In the genomic region with DNA sequence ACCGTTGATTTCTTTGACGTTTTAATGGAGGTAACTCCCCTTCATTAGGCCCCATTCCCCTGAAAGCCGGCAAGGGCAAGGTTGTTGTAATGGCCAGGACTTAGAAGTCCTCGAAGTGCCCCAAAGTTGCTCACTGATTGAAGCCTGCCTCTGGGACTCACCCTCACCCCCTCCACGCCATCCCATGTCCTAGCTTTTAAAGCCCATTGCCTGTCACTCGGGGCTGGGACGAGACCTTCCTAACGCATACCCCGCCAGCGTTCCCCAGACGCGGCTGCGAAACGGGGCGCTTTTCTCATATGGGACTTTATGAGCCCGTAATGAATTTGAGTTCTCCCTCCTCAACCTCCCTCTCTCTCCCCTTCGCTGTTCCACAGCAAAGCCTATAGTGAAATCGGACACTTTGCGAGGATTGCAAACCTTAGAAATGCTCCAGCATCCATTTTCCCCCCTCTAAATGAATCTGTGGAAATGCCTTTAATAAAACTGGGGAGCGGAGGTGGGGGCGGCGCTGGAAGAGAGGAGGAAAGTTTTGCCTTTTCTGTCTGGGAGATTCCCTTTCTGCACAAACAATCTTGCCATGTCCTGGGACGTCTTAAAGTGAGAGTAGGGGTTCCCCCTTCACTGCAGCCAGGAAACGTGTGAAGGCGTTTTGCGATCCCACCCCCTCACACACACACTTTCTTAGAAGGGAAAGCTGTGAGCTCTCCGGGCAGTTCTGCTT, we compare ENCODE assay signal across 1 cellular context.
TF ChIP-seq lines count a peak whose summit lies in the region.

No MANE protein-coding gene starts in this region.

TF ChIP-seq in HEK293, 187 proteins besides CTCF, POLR2A, EP300 and RAD21 (continued from another document):
- TF ChIP-seq PRDM1 (tag by site-specific recombination; IDR thresholded peaks at IDR 0.05) = peak; percentile 38; the same call in 1 of the 2 replicates
